Comparison of ENCODE assay signal across 8 cellular contexts in the genomic region with DNA sequence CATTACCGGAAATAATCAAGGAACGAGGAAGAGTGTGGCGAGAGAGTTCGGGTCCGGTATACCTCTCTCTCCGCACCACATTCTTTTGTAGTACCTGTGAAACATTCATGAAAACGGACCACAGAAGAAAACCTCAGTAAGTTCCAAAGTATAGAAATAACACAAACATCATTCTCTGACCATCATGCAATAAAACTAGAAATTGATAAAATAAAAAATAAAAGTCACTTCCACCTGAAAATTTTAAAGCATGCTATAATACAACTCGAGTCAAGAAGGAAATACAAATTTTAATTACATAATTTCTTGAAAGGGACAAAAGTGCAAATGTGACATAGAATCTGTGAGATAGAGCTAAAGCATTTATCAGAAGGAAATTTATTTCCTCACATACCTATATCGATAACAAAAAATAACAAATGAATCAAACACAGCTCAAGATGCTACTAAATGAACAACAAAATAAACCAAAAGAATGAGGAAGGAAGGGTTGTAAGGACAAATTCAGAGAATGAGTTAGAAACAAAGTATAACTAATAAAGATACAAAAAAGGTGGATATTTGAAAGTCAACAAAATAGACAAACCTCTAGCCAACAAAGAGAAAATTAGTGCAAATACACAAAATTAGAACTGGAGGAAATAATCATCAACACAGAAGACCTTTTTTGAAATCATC.
A peak's percentile ranks its signal among the peaks of the same experiment; 100 is the strongest.
DNase-seq lines count a peak whose midpoint lies in the region; ATAC-seq and TF ChIP-seq lines count a peak whose summit lies in the region.

No MANE protein-coding gene starts in this region.

- no peak for TF ChIP-seq CTCF in cardiac muscle cell (IDR thresholded peaks at IDR 0.05; ENCODE audit: low read depth, low read length)
- no peak for TF ChIP-seq CTCF in astrocyte of the spinal cord (IDR thresholded peaks at IDR 0.05; ENCODE audit: low read depth, low read length)
- no peak for TF ChIP-seq CTCF in upper lobe of right lung (IDR thresholded peaks at IDR 0.05)

- H3K27me3 ChIP-seq in cardiac muscle cell (peaks cover 21% of the 10 kb centered on the region), upper lobe of right lung (peaks cover 13% of the 10 kb centered on the region)

- peak overlapping the region; percentile 86 for H3K4me3 Mint-ChIP-seq in memory B cell

- peaks cover 7% of the 10 kb centered on the region for H3K27me3 Mint-ChIP-seq in memory B cell

- intact Hi-C loops in left ventricle myocardium superior (cut with micrococcal nuclease): loop anchor here (5.0 kb wide), 1 partner anchor 178 kb away; no protein-coding TSS in a partner anchor
- intact Hi-C loops in upper lobe of right lung (cut with DNase I): loop anchor here (5.0 kb wide), 1 partner anchor 183 kb away; no protein-coding TSS in a partner anchor

- peaks cover 1% of the 10 kb centered on the region for H3K9me3 Mint-ChIP-seq in memory B cell

- H3K9me3 ChIP-seq in cardiac muscle cell (ENCODE audit: low read depth) (no peaks in the 10 kb centered on the region), upper lobe of right lung (no peaks in the 10 kb centered on the region)

- H3K36me3 ChIP-seq in cardiac muscle cell (no peaks in the 10 kb centered on the region), upper lobe of right lung (no peaks in the 10 kb centered on the region)

- in situ Hi-C loops in astrocyte of the spinal cord (cut with HindIII; ENCODE audit: low sequenced_read_pairs): no loop called here

- H3K27ac ChIP-seq in cardiac muscle cell (no peak overlapping the region), upper lobe of right lung (peak overlapping the region; percentile 43)

- no peak overlapping the region for H3K27ac Mint-ChIP-seq in memory B cell

- peak overlapping the region; percentile 65 for H3K4me3 ChIP-seq in cardiac muscle cell
- H3K4me3 ChIP-seq in astrocyte of the spinal cord (ENCODE audit: low read depth, low read length): peak overlapping the region; percentile 50
- peak overlapping the region; percentile 73 for H3K4me3 ChIP-seq in upper lobe of right lung

- H3K36me3 Mint-ChIP-seq in memory B cell: no peaks in the 10 kb centered on the region

- H3K4me1 ChIP-seq in cardiac muscle cell (ENCODE audit: low read depth): no peaks in the 10 kb centered on the region
- peaks cover 8% of the 10 kb centered on the region for H3K4me1 ChIP-seq in upper lobe of right lung

- peaks cover 14% of the 10 kb centered on the region for H3K4me1 Mint-ChIP-seq in memory B cell

- ATAC-seq in left ventricle myocardium superior (no peak), memory B cell (ENCODE audit: low read depth) (no peak), upper lobe of right lung (no peak), HG02973 (IDR thresholded peaks at IDR 0.05; ENCODE audit: unreplicated experiment) (no peak)

- DNase-seq in cardiac muscle cell (ENCODE audit: low read depth in 1 of 2, low spot score in 1 of 2) (no peak), left ventricle myocardium superior (no peak), astrocyte of the spinal cord (ENCODE audit: low read depth, low spot score) (no peak), memory B cell (ENCODE audit: low spot score in 2 of 2) (no peak), upper lobe of right lung (no peak), nucleus accumbens (lab: John Stamatoyannopoulos, UW) (no peak), NCI-H510A (lab: John Stamatoyannopoulos, UW) (no peak)
